ENCODE assay signal across 1 cellular context in the genomic region with DNA sequence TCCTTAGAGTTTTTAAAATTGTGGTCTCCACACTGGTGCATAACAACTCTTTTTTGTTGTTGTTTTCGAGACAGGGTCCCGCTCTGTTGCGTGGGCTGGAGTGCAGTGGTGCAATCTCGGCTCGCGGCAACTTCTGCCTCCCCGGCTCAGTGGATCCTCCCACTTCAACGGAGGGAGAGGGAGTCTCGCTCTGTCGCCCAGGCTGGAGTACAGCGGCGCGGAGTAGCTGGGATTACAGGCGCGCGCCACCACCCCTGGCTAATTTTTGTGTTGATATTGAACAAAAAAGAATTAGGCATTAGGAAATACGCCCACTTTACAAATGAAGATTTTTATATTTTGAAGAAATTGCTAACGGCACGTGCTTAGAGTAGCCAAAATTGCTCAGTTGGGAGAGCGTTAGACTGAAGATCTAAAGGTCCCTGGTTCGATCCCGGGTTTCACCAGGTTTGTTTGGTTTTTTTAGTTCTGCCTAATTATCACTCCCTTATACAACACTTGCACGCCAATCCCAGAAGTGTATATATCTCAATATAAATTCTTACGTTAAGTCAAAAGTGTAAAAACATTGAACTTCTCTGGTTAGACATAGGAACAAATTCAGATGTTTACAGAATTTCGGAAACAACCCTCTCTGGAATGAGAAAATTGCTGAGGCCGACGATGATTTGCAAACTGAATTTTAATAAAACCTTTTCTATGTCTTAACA.
TF ChIP-seq lines count a peak whose summit lies in the region.

No MANE protein-coding gene starts in this region.

TF ChIP-seq in K562, 482 proteins besides CTCF, POLR2A, EP300 and RAD21 (continued from another document and continues in another):
- TF ChIP-seq, protein P1, sequence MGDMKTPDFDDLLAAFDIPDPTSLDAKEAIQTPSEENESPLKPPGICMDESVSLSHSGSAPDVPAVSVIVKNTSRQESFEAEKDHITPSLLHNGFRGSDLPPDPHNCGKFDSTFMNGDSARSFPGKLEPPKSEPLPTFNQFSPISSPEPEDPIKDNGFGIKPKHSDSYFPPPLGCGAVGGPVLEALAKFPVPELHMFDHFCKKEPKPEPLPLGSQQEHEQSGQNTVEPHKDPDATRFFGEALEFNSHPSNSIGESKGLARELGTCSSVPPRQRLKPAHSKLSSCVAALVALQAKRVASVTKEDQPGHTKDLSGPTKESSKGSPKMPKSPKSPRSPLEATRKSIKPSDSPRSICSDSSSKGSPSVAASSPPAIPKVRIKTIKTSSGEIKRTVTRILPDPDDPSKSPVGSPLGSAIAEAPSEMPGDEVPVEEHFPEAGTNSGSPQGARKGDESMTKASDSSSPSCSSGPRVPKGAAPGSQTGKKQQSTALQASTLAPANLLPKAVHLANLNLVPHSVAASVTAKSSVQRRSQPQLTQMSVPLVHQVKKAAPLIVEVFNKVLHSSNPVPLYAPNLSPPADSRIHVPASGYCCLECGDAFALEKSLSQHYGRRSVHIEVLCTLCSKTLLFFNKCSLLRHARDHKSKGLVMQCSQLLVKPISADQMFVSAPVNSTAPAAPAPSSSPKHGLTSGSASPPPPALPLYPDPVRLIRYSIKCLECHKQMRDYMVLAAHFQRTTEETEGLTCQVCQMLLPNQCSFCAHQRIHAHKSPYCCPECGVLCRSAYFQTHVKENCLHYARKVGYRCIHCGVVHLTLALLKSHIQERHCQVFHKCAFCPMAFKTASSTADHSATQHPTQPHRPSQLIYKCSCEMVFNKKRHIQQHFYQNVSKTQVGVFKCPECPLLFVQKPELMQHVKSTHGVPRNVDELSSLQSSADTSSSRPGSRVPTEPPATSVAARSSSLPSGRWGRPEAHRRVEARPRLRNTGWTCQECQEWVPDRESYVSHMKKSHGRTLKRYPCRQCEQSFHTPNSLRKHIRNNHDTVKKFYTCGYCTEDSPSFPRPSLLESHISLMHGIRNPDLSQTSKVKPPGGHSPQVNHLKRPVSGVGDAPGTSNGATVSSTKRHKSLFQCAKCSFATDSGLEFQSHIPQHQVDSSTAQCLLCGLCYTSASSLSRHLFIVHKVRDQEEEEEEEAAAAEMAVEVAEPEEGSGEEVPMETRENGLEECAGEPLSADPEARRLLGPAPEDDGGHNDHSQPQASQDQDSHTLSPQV (IDR thresholded peaks at IDR 0.05), result peak; percentile 82; the same call in 1 of the 2 replicates
- TF ChIP-seq RFX5 (IDR thresholded peaks at IDR 0.05; ENCODE audit: low read depth, low read length), result peak; percentile 57; the same call in 1 of the 2 replicates
- no peak for TF ChIP-seq ASH1L (IDR thresholded peaks at IDR 0.05; ENCODE audit: borderline replicate concordance, low read depth, partially characterized antibody)
- peak; percentile 67; the same call in 1 of the 2 replicates for TF ChIP-seq MYBL2 (IDR thresholded peaks at IDR 0.05; ENCODE audit: low read depth)
- TF ChIP-seq MYBL2 (CRISPR knock-in tag; IDR thresholded peaks at IDR 0.05; ENCODE audit: borderline replicate concordance), result no peak
- TF ChIP-seq DMBX1 (CRISPR knock-in tag; IDR thresholded peaks at IDR 0.05; ENCODE audit: borderline replicate concordance), result no peak; the same call in 1 of the 2 replicates
- TF ChIP-seq TEAD1 (CRISPR knock-in tag; IDR thresholded peaks at IDR 0.05), result 0 out of 4 replicates have a peak, but pooled peaks of 1 of the 2 experiments have one; percentile 40
- no peak for TF ChIP-seq RBM39 (optimal IDR thresholded peaks at IDR 0.05; ENCODE audit: low read depth, low read length)
- TF ChIP-seq FOXJ3 (CRISPR knock-in tag; IDR thresholded peaks at IDR 0.05), result no peak
- TF ChIP-seq, protein P2, sequence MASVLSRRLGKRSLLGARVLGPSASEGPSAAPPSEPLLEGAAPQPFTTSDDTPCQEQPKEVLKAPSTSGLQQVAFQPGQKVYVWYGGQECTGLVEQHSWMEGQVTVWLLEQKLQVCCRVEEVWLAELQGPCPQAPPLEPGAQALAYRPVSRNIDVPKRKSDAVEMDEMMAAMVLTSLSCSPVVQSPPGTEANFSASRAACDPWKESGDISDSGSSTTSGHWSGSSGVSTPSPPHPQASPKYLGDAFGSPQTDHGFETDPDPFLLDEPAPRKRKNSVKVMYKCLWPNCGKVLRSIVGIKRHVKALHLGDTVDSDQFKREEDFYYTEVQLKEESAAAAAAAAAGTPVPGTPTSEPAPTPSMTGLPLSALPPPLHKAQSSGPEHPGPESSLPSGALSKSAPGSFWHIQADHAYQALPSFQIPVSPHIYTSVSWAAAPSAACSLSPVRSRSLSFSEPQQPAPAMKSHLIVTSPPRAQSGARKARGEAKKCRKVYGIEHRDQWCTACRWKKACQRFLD (CRISPR knock-in tag; IDR thresholded peaks at IDR 0.05), result peak; percentile 62; the same call in 1 of the 2 replicates
- TF ChIP-seq, protein P3, sequence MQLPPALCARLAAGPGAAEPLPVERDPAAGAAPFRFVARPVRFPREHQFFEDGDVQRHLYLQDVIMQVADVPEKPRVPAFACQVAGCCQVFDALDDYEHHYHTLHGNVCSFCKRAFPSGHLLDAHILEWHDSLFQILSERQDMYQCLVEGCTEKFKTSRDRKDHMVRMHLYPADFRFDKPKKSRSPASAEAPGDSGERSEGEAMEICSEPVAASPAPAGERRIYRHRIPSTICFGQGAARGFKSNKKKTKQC (CRISPR knock-in tag; IDR thresholded peaks at IDR 0.05), result peak; percentile 36; the same call in 1 of the 2 replicates
- peak; percentile 66 for TF ChIP-seq SMAD1 (IDR thresholded peaks at IDR 0.05; ENCODE audit: low read depth, low read length, partially characterized antibody)
- no peak for TF ChIP-seq FOXA1 (IDR thresholded peaks at IDR 0.05; ENCODE audit: borderline replicate concordance)
- TF ChIP-seq FOXP1 (CRISPR knock-in tag; IDR thresholded peaks at IDR 0.05), result no peak
- 0 out of 2 replicates have a peak, but pooled peaks have one; percentile 48 for TF ChIP-seq ZBTB1 (CRISPR knock-in tag; IDR thresholded peaks at IDR 0.05; ENCODE audit: borderline replicate concordance, low read depth)
- TF ChIP-seq ELF1 (tag; IDR thresholded peaks at IDR 0.05), result peak; percentile 85
- no peak for TF ChIP-seq SIN3B (IDR thresholded peaks at IDR 0.05; ENCODE audit: low read depth)
- peak; percentile 25 to 36; a peak in 1 of 4 replicates for TF ChIP-seq NONO (IDR thresholded peaks at IDR 0.05; ENCODE audit: low read depth in 2 of 2, low read length in 1 of 2)
- TF ChIP-seq SP1 (CRISPR knock-in tag; IDR thresholded peaks at IDR 0.05), result peak; percentile 29; the same call in 1 of the 2 replicates
- TF ChIP-seq ILK (tag; IDR thresholded peaks at IDR 0.05; ENCODE audit: borderline replicate concordance, low read depth), result no peak
- TF ChIP-seq, protein P4, sequence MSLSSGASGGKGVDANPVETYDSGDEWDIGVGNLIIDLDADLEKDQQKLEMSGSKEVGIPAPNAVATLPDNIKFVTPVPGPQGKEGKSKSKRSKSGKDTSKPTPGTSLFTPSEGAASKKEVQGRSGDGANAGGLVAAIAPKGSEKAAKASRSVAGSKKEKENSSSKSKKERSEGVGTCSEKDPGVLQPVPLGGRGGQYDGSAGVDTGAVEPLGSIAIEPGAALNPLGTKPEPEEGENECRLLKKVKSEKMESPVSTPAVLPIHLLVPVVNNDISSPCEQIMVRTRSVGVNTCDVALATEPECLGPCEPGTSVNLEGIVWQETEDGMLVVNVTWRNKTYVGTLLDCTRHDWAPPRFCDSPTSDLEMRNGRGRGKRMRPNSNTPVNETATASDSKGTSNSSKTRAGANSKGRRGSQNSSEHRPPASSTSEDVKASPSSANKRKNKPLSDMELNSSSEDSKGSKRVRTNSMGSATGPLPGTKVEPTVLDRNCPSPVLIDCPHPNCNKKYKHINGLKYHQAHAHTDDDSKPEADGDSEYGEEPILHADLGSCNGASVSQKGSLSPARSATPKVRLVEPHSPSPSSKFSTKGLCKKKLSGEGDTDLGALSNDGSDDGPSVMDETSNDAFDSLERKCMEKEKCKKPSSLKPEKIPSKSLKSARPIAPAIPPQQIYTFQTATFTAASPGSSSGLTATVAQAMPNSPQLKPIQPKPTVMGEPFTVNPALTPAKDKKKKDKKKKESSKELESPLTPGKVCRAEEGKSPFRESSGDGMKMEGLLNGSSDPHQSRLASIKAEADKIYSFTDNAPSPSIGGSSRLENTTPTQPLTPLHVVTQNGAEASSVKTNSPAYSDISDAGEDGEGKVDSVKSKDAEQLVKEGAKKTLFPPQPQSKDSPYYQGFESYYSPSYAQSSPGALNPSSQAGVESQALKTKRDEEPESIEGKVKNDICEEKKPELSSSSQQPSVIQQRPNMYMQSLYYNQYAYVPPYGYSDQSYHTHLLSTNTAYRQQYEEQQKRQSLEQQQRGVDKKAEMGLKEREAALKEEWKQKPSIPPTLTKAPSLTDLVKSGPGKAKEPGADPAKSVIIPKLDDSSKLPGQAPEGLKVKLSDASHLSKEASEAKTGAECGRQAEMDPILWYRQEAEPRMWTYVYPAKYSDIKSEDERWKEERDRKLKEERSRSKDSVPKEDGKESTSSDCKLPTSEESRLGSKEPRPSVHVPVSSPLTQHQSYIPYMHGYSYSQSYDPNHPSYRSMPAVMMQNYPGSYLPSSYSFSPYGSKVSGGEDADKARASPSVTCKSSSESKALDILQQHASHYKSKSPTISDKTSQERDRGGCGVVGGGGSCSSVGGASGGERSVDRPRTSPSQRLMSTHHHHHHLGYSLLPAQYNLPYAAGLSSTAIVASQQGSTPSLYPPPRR (CRISPR knock-in tag; IDR thresholded peaks at IDR 0.05; ENCODE audit: borderline replicate concordance), result 0 out of 2 replicates have a peak, but pooled peaks have one; percentile 14
- TF ChIP-seq, protein P5, sequence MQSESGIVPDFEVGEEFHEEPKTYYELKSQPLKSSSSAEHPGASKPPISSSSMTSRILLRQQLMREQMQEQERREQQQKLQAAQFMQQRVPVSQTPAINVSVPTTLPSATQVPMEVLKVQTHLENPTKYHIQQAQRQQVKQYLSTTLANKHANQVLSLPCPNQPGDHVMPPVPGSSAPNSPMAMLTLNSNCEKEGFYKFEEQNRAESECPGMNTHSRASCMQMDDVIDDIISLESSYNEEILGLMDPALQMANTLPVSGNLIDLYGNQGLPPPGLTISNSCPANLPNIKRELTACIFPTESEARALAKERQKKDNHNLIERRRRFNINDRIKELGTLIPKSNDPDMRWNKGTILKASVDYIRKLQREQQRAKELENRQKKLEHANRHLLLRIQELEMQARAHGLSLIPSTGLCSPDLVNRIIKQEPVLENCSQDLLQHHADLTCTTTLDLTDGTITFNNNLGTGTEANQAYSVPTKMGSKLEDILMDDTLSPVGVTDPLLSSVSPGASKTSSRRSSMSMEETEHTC (IDR thresholded peaks at IDR 0.05), result peak; percentile 56; the same call in 1 of the 2 replicates
- no peak for TF ChIP-seq SRSF9 (IDR thresholded peaks at IDR 0.05; ENCODE audit: borderline replicate concordance, low read depth, low read length)
- peak; percentile 67 for TF ChIP-seq HDAC3 (IDR thresholded peaks at IDR 0.05; ENCODE audit: borderline replicate concordance, partially characterized antibody)
- TF ChIP-seq, protein P6, sequence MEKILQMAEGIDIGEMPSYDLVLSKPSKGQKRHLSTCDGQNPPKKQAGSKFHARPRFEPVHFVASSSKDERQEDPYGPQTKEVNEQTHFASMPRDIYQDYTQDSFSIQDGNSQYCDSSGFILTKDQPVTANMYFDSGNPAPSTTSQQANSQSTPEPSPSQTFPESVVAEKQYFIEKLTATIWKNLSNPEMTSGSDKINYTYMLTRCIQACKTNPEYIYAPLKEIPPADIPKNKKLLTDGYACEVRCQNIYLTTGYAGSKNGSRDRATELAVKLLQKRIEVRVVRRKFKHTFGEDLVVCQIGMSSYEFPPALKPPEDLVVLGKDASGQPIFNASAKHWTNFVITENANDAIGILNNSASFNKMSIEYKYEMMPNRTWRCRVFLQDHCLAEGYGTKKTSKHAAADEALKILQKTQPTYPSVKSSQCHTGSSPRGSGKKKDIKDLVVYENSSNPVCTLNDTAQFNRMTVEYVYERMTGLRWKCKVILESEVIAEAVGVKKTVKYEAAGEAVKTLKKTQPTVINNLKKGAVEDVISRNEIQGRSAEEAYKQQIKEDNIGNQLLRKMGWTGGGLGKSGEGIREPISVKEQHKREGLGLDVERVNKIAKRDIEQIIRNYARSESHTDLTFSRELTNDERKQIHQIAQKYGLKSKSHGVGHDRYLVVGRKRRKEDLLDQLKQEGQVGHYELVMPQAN (IDR thresholded peaks at IDR 0.05; ENCODE audit: borderline replicate concordance), result 0 out of 2 replicates have a peak, but pooled peaks have one; percentile 30
- TF ChIP-seq SUPT5H (IDR thresholded peaks at IDR 0.05), result peak; percentile 74
- no peak for TF ChIP-seq CREB1 (IDR thresholded peaks at IDR 0.05)
- peak; percentile 55; the same call in 1 of the 2 replicates for TF ChIP-seq CREB1 (CRISPR knock-in tag; IDR thresholded peaks at IDR 0.05)
- peak in 1 of 2 experiments; percentile 93; a peak in 2 of 4 replicates for TF ChIP-seq RCOR1 (IDR thresholded peaks at IDR 0.05; ENCODE audit: borderline replicate concordance in 1 of 2, low read depth in 2 of 2, low read length in 2 of 2)
- TF ChIP-seq ZNF232 (CRISPR knock-in tag; IDR thresholded peaks at IDR 0.05), result no peak
- TF ChIP-seq, protein P7, sequence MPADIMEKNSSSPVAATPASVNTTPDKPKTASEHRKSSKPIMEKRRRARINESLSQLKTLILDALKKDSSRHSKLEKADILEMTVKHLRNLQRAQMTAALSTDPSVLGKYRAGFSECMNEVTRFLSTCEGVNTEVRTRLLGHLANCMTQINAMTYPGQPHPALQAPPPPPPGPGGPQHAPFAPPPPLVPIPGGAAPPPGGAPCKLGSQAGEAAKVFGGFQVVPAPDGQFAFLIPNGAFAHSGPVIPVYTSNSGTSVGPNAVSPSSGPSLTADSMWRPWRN (IDR thresholded peaks at IDR 0.05; ENCODE audit: low read depth), result peak; percentile 59
- TF ChIP-seq LEF1 (IDR thresholded peaks at IDR 0.05), result peak; percentile 68; the same call in 1 of the 2 replicates
- no peak for TF ChIP-seq POU5F1 (IDR thresholded peaks at IDR 0.05; ENCODE audit: borderline replicate concordance, low read depth, low read length, partially characterized antibody)
- no peak for TF ChIP-seq ZNF766 (CRISPR knock-in tag; conservative IDR thresholded peaks at IDR 0.05)
- TF ChIP-seq THRAP3 (IDR thresholded peaks at IDR 0.05; ENCODE audit: borderline replicate concordance), result no peak
- TF ChIP-seq PTRF (tag; IDR thresholded peaks at IDR 0.05), result no peak
- TF ChIP-seq, protein P8, sequence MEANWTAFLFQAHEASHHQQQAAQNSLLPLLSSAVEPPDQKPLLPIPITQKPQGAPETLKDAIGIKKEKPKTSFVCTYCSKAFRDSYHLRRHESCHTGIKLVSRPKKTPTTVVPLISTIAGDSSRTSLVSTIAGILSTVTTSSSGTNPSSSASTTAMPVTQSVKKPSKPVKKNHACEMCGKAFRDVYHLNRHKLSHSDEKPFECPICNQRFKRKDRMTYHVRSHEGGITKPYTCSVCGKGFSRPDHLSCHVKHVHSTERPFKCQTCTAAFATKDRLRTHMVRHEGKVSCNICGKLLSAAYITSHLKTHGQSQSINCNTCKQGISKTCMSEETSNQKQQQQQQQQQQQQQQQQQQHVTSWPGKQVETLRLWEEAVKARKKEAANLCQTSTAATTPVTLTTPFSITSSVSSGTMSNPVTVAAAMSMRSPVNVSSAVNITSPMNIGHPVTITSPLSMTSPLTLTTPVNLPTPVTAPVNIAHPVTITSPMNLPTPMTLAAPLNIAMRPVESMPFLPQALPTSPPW (CRISPR knock-in tag; IDR thresholded peaks at IDR 0.05), result peak; percentile 18; the same call in 1 of the 2 replicates
- peak; percentile 52 to 80 for TF ChIP-seq FOXK2 (conservative IDR thresholded peaks at IDR 0.05 in 1 of 2, IDR thresholded peaks at IDR 0.05 in 1 of 2; ENCODE audit: low read depth in 2 of 2)
- 0 out of 2 replicates have a peak, but pooled peaks have one; percentile 19 for TF ChIP-seq SMC3 (conservative IDR thresholded peaks at IDR 0.05; ENCODE audit: insufficient read depth, low read depth, low read length)
